ENCODE assay signal across 9 cellular contexts in genomic region chr2:37802899-37803379, GRCh38.
DNase-seq lines count a peak whose midpoint lies in the region; ATAC-seq and TF ChIP-seq lines count a peak whose summit lies in the region.
"Had no signal": no experiment of that assay in that cellular context is flagged by ENCODE, and none has a peak within 500 bp of the region (broad histone marks: within the 10 kb centered on the region; RNA-seq: fewer than 3 reads in every experiment).

No MANE protein-coding gene starts in this region.

- dilution Hi-C loops in mammary epithelial cell (cut with HindIII; ENCODE audit: low sequenced_read_pairs): no loop called here

- H4K20me1 ChIP-seq in mammary epithelial cell (ENCODE audit: insufficient read depth, low read length): no peaks in the 10 kb centered on the region

- no peak for TF ChIP-seq CTCF in C4-2B (conservative IDR thresholded peaks at IDR 0.05)
- no peak for TF ChIP-seq CTCF in mammary epithelial cell (conservative IDR thresholded peaks at IDR 0.05 in 1 of 2, IDR thresholded peaks at IDR 0.05 in 1 of 2; ENCODE audit: extremely low read depth in 1 of 2, insufficient read depth in 1 of 2, low read depth in 1 of 2, low read length in 2 of 2)
- no peak for TF ChIP-seq CTCF in mesothelial cell of epicardium (IDR thresholded peaks at IDR 0.05; ENCODE audit: unreplicated experiment)

- peak; percentile 95 for DNase-seq in LHCN-M2 (ENCODE audit: low read depth)
- DNase-seq in mammary epithelial cell: peak; percentile 76
- no peak for DNase-seq in mesothelial cell of epicardium (ENCODE audit: low spot score in 2 of 2, unreplicated experiment in 2 of 2)
- no peak for DNase-seq in NCI-H187 treated with DMSO at 0.1 percent for 48 hours (lab: John Stamatoyannopoulos, UW)
- DNase-seq in G401 (ENCODE audit: low spot score): no peak
- DNase-seq in NCI-H2227 (lab: John Stamatoyannopoulos, UW; ENCODE audit: unreplicated experiment): no peak

- intact Hi-C loops in mammary epithelial cell (cut with micrococcal nuclease): loop anchor here (2.0 kb wide), 1 partner anchor 34 kb away; no protein-coding TSS in a partner anchor

- peak overlapping the region; percentile 47 for H3K4me2 ChIP-seq in mammary epithelial cell (ENCODE audit: insufficient read depth, low read depth, low read length)

- H3K9me3 Mint-ChIP-seq in mesothelial cell of epicardium: peaks cover 18% of the 10 kb centered on the region

- peak overlapping the region; percentile 68 for H3K27ac Mint-ChIP-seq in mesothelial cell of epicardium

- H3K36me3 ChIP-seq in mammary epithelial cell (ENCODE audit: insufficient read depth, low read length): no peaks in the 10 kb centered on the region

- CTCF ChIA-PET in mammary epithelial cell (lab: Charles Lee; ENCODE audit: low non-redundant PET): no interaction called here

- in situ Hi-C loops in mammary epithelial cell (cut with MboI; ENCODE audit: low sequenced_read_pairs in 2 of 2): no loop called here
- in situ Hi-C loops in G401 (cut with HindIII; ENCODE audit: low sequenced_read_pairs): no loop called here

- H3K27me3 Mint-ChIP-seq in mesothelial cell of epicardium (ENCODE audit: low read depth): no peaks in the 10 kb centered on the region

- no peak for ATAC-seq in GM21825 (IDR thresholded peaks at IDR 0.05; ENCODE audit: unreplicated experiment)

- peaks cover 28% of the 10 kb centered on the region for H3K4me1 Mint-ChIP-seq in mesothelial cell of epicardium

- H3K79me2 ChIP-seq in mammary epithelial cell (ENCODE audit: insufficient read depth, low read length): no peaks in the 10 kb centered on the region
- H3K79me2 ChIP-seq: parathyroid adenoma had no signal

- no peak overlapping the region for H3K4me3 ChIP-seq in mammary epithelial cell (replicated peaks in 1 of 3; ENCODE audit: insufficient read depth in 1 of 3, low read depth in 2 of 3, low read length in 3 of 3)

- H3K36me3 Mint-ChIP-seq in mesothelial cell of epicardium: peaks cover 2% of the 10 kb centered on the region

- no TSS peak for BruUV-seq in mammary epithelial cell (replicated peaks; lab: Mats Ljungman, UMichigan)

- no peak overlapping the region for H3K4me3 Mint-ChIP-seq in mesothelial cell of epicardium

- H3K27ac ChIP-seq in C4-2B (peak overlapping the region; percentile 83), mammary epithelial cell (ENCODE audit: insufficient read depth, low read depth, low read length) (no peak overlapping the region)
- H3K27ac ChIP-seq: parathyroid adenoma had no signal

- H2AFZ ChIP-seq in mammary epithelial cell (ENCODE audit: low read depth, low read length): no peak overlapping the region
- H2AFZ ChIP-seq: parathyroid adenoma had no signal

- H3K4me1 ChIP-seq in mammary epithelial cell (ENCODE audit: insufficient read depth, low read length): peaks cover 20% of the 10 kb centered on the region
- H3K4me1 ChIP-seq: parathyroid adenoma had no signal

- H3K9me3 ChIP-seq in mammary epithelial cell (replicated peaks; ENCODE audit: insufficient read depth, low read length): no peaks in the 10 kb centered on the region

- no peaks in the 10 kb centered on the region for H3K27me3 ChIP-seq in mammary epithelial cell (ENCODE audit: insufficient read depth, low read length)

- no peak overlapping the region for H3K9ac ChIP-seq in mammary epithelial cell (ENCODE audit: insufficient read depth, low read length)
- H3K9ac ChIP-seq: parathyroid adenoma had no signal

Comparison
In these comparisons a context has a peak if more than half of its experiments do, and no peak if none do; other contexts are left out.
1. DNase-seq: peak in LHCN-M2 (single experiment) and mammary epithelial cell (single experiment); none in mesothelial cell of epicardium (0 of 2), NCI-H187 treated with DMSO at 0.1 percent for 48 hours (single experiment), G401 (single experiment) and NCI-H2227 (single experiment).